Comparison of ENCODE assay signal across 8 cellular contexts in genomic region chr18:76565238-76566173, GRCh38.
A peak's percentile ranks its signal among the peaks of the same experiment; 100 is the strongest.
DNase-seq lines count a peak whose midpoint lies in the region; ATAC-seq and TF ChIP-seq lines count a peak whose summit lies in the region.

No MANE protein-coding gene starts in this region.

- H3K9me3 ChIP-seq in Caco-2 (no peaks in the 10 kb centered on the region), parathyroid adenoma (ENCODE audit: control insufficient read depth, low read length) (no peaks in the 10 kb centered on the region)
- no peaks in the 10 kb centered on the region for H3K9me3 ChIP-seq in CD8-positive, alpha-beta T cell (ENCODE audit: low read length)

- POLR2A ChIA-PET in Caco-2 (lab: Charles Lee), result no interaction called here
- POLR2A ChIA-PET in CD8-positive, alpha-beta T cell (lab: Charles Lee), result no interaction called here

- H3K4me3 Mint-ChIP-seq in Caco-2 (ENCODE audit: unreplicated experiment), result peak overlapping the region; percentile 61
- H3K4me3 Mint-ChIP-seq in CD8-positive, alpha-beta T cell, result no peak overlapping the region

- CTCF ChIA-PET in Caco-2 (lab: Charles Lee), result interaction anchor here (0.9 kb wide), 1 partner anchor 21 kb away, joined by 3 read pairs; no protein-coding TSS in a partner anchor
- CTCF ChIA-PET in CD8-positive, alpha-beta T cell (lab: Charles Lee), result no interaction called here

- H3K27me3 Mint-ChIP-seq in Caco-2 (ENCODE audit: insufficient read depth, unreplicated experiment), result no peaks in the 10 kb centered on the region
- peaks cover 21% of the 10 kb centered on the region for H3K27me3 Mint-ChIP-seq in CD8-positive, alpha-beta T cell (ENCODE audit: low read depth)

- H3K27me3 ChIP-seq in Caco-2 (replicated peaks; ENCODE audit: control insufficient read depth, insufficient read depth, low read length) (no peaks in the 10 kb centered on the region), parathyroid adenoma (ENCODE audit: control insufficient read depth, insufficient read depth, low read length) (no peaks in the 10 kb centered on the region)
- no peaks in the 10 kb centered on the region for H3K27me3 ChIP-seq in CD8-positive, alpha-beta T cell (ENCODE audit: insufficient read depth, low read length)

- peak overlapping the region; percentile 55 for H3K27ac Mint-ChIP-seq in Caco-2 (ENCODE audit: unreplicated experiment)
- no peak overlapping the region for H3K27ac Mint-ChIP-seq in CD8-positive, alpha-beta T cell

- peak; percentile 65 to 69 for DNase-seq in Caco-2
- peak; percentile 93 for DNase-seq in NB4 (ENCODE audit: low read depth)
- peak; percentile 97 for DNase-seq in amniotic epithelial cell (ENCODE audit: low read depth)
- DNase-seq in left cardiac atrium, result peak; percentile 69
- DNase-seq in CD8-positive, alpha-beta T cell, result no peak

- intact Hi-C loops in Caco-2 (cut with micrococcal nuclease; ENCODE audit: unreplicated experiment), result loop anchor here (2.0 kb wide), 1 partner anchor 71 kb away; the partner anchor contains the start of gene ZNF516
- intact Hi-C loops in left cardiac atrium (cut with DNase I), result loop anchor here in 1 of 2 donors (2.0 to 5.0 kb wide), 2 partner anchors 38 to 55 kb away; no protein-coding TSS in a partner anchor
- intact Hi-C loops in CD8-positive, alpha-beta T cell (cut with DNase I, micrococcal nuclease), result no loop called here

- H3K4me1 Mint-ChIP-seq in Caco-2 (ENCODE audit: low read depth, unreplicated experiment), result peaks cover 7% of the 10 kb centered on the region
- H3K4me1 Mint-ChIP-seq in CD8-positive, alpha-beta T cell (ENCODE audit: low read depth), result peaks cover 6% of the 10 kb centered on the region

- ATAC-seq in left cardiac atrium (peak; percentile 94 to 97), GM19463 (IDR thresholded peaks at IDR 0.05; ENCODE audit: unreplicated experiment) (no peak), GM21619 (IDR thresholded peaks at IDR 0.05; ENCODE audit: unreplicated experiment) (no peak)
- no peak for ATAC-seq in CD8-positive, alpha-beta T cell

- H3K9ac ChIP-seq in parathyroid adenoma, result no peak overlapping the region

- H3K36me3 ChIP-seq in Caco-2 (ENCODE audit: control insufficient read depth, insufficient read depth, low read length), result no peaks in the 10 kb centered on the region
- no peaks in the 10 kb centered on the region for H3K36me3 ChIP-seq in parathyroid adenoma (ENCODE audit: control insufficient read depth, insufficient read depth, low read length)
- no peaks in the 10 kb centered on the region for H3K36me3 ChIP-seq in CD8-positive, alpha-beta T cell (ENCODE audit: insufficient read depth, low read length)

- no peaks in the 10 kb centered on the region for H3K9me3 Mint-ChIP-seq in Caco-2 (ENCODE audit: unreplicated experiment)
- H3K9me3 Mint-ChIP-seq in CD8-positive, alpha-beta T cell, result no peaks in the 10 kb centered on the region

- TSS peak; percentile 83 for BruUV-seq in Caco-2 (replicated peaks; lab: Mats Ljungman, UMichigan)

- H2AFZ ChIP-seq in parathyroid adenoma, result peak overlapping the region; percentile 45

- peak overlapping the region; percentile 43 for H3K4me2 ChIP-seq in parathyroid adenoma (ENCODE audit: low read length)

- no peaks in the 10 kb centered on the region for H3K36me3 Mint-ChIP-seq in Caco-2 (ENCODE audit: insufficient read depth, unreplicated experiment)
- no peaks in the 10 kb centered on the region for H3K36me3 Mint-ChIP-seq in CD8-positive, alpha-beta T cell

- H3K4me1 ChIP-seq in Caco-2 (peaks cover 6% of the 10 kb centered on the region; the same call in 1 of the 2 replicates), parathyroid adenoma (no peaks in the 10 kb centered on the region)
- H3K4me1 ChIP-seq in CD8-positive, alpha-beta T cell (ENCODE audit: insufficient read depth, low read length), result no peaks in the 10 kb centered on the region

- H3K4me3 ChIP-seq in Caco-2 (ENCODE audit: low read depth, low read length) (0 out of 2 replicates have a peak overlapping the region, but pooled peaks have one; percentile 7), NB4 (ENCODE audit: low read depth, low read length) (peak overlapping the region; percentile 71), parathyroid adenoma (ENCODE audit: low read depth, low read length) (peak overlapping the region; percentile 45)
- no peak overlapping the region for H3K4me3 ChIP-seq in CD8-positive, alpha-beta T cell (ENCODE audit: low read depth, low read length)

- H3K79me2 ChIP-seq in parathyroid adenoma, result no peaks in the 10 kb centered on the region

- TF ChIP-seq CTCF in Caco-2 (IDR thresholded peaks at IDR 0.05; ENCODE audit: insufficient read depth in 1 of 2, low read depth in 1 of 2, low read length in 1 of 2, severe bottlenecking in 1 of 2, unreplicated experiment in 1 of 2), result no peak
- no peak for TF ChIP-seq CTCF in NB4 (IDR thresholded peaks at IDR 0.05; ENCODE audit: low read depth, low read length)
- no peak for TF ChIP-seq CTCF in parathyroid adenoma (IDR thresholded peaks at IDR 0.05)
- TF ChIP-seq CTCF in CD8-positive, alpha-beta T cell (IDR thresholded peaks at IDR 0.05), result no peak

- TF ChIP-seq POLR2A in NB4 (IDR thresholded peaks at IDR 0.05; ENCODE audit: extremely low read depth, insufficient read length), result peak; percentile 8

- H3K27ac ChIP-seq in parathyroid adenoma, result peak overlapping the region; percentile 43
- no peak overlapping the region for H3K27ac ChIP-seq in CD8-positive, alpha-beta T cell (ENCODE audit: low read depth, low read length)

Comparison
In these comparisons a context has a peak if more than half of its experiments do, and no peak if none do; other contexts are left out.
1. DNase-seq: peak in Caco-2 (2 of 2), NB4 (single experiment), amniotic epithelial cell (single experiment) and left cardiac atrium (single experiment); none in CD8-positive, alpha-beta T cell (0 of 7).
2. ATAC-seq: peak in left cardiac atrium (2 of 2); none in GM19463 (single experiment), GM21619 (single experiment) and CD8-positive, alpha-beta T cell (single experiment).